In genomic region chr2:96856776-96857673, GRCh38 we compare ENCODE assay signal across 8 cellular contexts. TPM values are rescaled to one million over a fixed set of nuclear protein-coding genes. Genes with fewer than 3 reads are reported as not detected.
DNase-seq lines count a peak whose midpoint lies in the region; FAIRE-seq and TF ChIP-seq lines count a peak whose summit lies in the region.

No MANE protein-coding gene starts in this region.

- peak overlapping the region; percentile 0 for H2BK5ac ChIP-seq in neuronal stem cell (ENCODE audit: low read length)

- H3K79me1 ChIP-seq in neuronal stem cell (ENCODE audit: low read depth, low read length), result peaks cover 2% of the 10 kb centered on the region

- H3K14ac ChIP-seq in neuronal stem cell (ENCODE audit: low read length), result no peak overlapping the region

- H3K27ac ChIP-seq in BLaER1, result peak overlapping the region; percentile 93
- peak overlapping the region; percentile 85 for H3K27ac ChIP-seq in MM.1S (ENCODE audit: low read length)
- H3K27ac ChIP-seq in neuronal stem cell (replicated peaks; ENCODE audit: low read length), result no peak overlapping the region

- H4K91ac ChIP-seq in neuronal stem cell (ENCODE audit: low read depth, low read length, poor library complexity), result no peak overlapping the region

- H3K79me2 ChIP-seq in MM.1S (ENCODE audit: low read length), result peaks cover 57% of the 10 kb centered on the region

- H3K9ac ChIP-seq in BLaER1, result peak overlapping the region; percentile 90
- H3K9ac ChIP-seq in MM.1S (ENCODE audit: low read length), result peak overlapping the region; percentile 93
- peak overlapping the region; percentile 93 for H3K9ac ChIP-seq in neuronal stem cell (ENCODE audit: low read depth, low read length, poor library complexity)

- DNase-seq in GM19239 (ENCODE audit: insufficient read length, low spot score) (no peak), MM.1S (peak; percentile 88), fibroblast of mammary gland (ENCODE audit: low read depth) (peak; percentile 40), neuronal stem cell (ENCODE audit: low spot score) (no peak), LoVo (ENCODE audit: low spot score) (no peak), AG08395 (ENCODE audit: low spot score) (no peak)
- peak; percentile 49 to 58 for DNase-seq in activated CD4-positive, alpha-beta T cell treated with anti-CD3 and anti-CD28 coated beads, Interleukin-2, amount 50 U/mL, for 48 hours

- peak overlapping the region; percentile 99 for H3K18ac ChIP-seq in neuronal stem cell (ENCODE audit: low read length)

- H2BK120ac ChIP-seq in neuronal stem cell (ENCODE audit: low read depth, low read length), result no peak overlapping the region

- peak; percentile 73 for FAIRE-seq in GM19239 (lab: Jason Lieb, UNC)

- peak overlapping the region; percentile 75 for H3K23ac ChIP-seq in neuronal stem cell (ENCODE audit: low read depth, low read length, poor library complexity)

- H2AK5ac ChIP-seq in neuronal stem cell (ENCODE audit: low read depth, low read length), result peak overlapping the region; percentile 89

- H4K8ac ChIP-seq in neuronal stem cell (ENCODE audit: low read depth, low read length), result no peak overlapping the region

- H3K9me3 ChIP-seq in BLaER1 (no peaks in the 10 kb centered on the region), MM.1S (replicated peaks; ENCODE audit: insufficient read depth, low read length) (no peaks in the 10 kb centered on the region), neuronal stem cell (replicated peaks in 1 of 2; ENCODE audit: control insufficient read depth in 2 of 2, insufficient read depth in 1 of 2, low read depth in 1 of 2, low read length in 2 of 2) (no peaks in the 10 kb centered on the region)

- H3K27me3 ChIP-seq in BLaER1 (no peaks in the 10 kb centered on the region), MM.1S (replicated peaks; ENCODE audit: insufficient read depth, low read length) (no peaks in the 10 kb centered on the region), neuronal stem cell (ENCODE audit: control insufficient read depth in 3 of 3, insufficient read depth in 3 of 3, low read depth in 1 of 3, low read length in 3 of 3) (no peaks in the 10 kb centered on the region)

- TF ChIP-seq CTCF in MM.1S (IDR thresholded peaks at IDR 0.05; ENCODE audit: low read length) (no peak), fibroblast of mammary gland (conservative IDR thresholded peaks at IDR 0.05; ENCODE audit: control insufficient read depth, insufficient read depth, low read depth, low read length) (no peak)

- H3K4me2 ChIP-seq in BLaER1, result peak overlapping the region; percentile 83
- H3K4me2 ChIP-seq in MM.1S (ENCODE audit: low read depth, low read length), result peak overlapping the region; percentile 88
- peak overlapping the region; percentile 79 for H3K4me2 ChIP-seq in neuronal stem cell (ENCODE audit: insufficient read depth, low read length, poor library complexity, severe bottlenecking)

- H3K4me1 ChIP-seq in BLaER1 (peaks cover 65% of the 10 kb centered on the region), MM.1S (ENCODE audit: low read length) (peaks cover 17% of the 10 kb centered on the region), neuronal stem cell (ENCODE audit: control insufficient read depth in 2 of 2, insufficient read depth in 1 of 2, low read depth in 1 of 2, low read length in 2 of 2) (peaks cover 11% of the 10 kb centered on the region in 2 donors)

- H3K4me3 ChIP-seq in BLaER1, result peak overlapping the region; percentile 77
- H3K4me3 ChIP-seq in MM.1S (ENCODE audit: low read length), result peak overlapping the region; percentile 78
- H3K4me3 ChIP-seq in fibroblast of mammary gland (ENCODE audit: control insufficient read depth, low read depth, low read length), result peak overlapping the region; percentile 72
- peak overlapping the region; percentile 63 to 97 for H3K4me3 ChIP-seq in neuronal stem cell (ENCODE audit: low read length in 2 of 2)

- peaks cover 53% of the 10 kb centered on the region for H3K36me3 ChIP-seq in BLaER1
- H3K36me3 ChIP-seq in MM.1S (replicated peaks; ENCODE audit: insufficient read depth, low read length), result peaks cover 7% of the 10 kb centered on the region; the same call in 1 of the 2 replicates
- H3K36me3 ChIP-seq in neuronal stem cell (replicated peaks in 1 of 2; ENCODE audit: control insufficient read depth in 2 of 2, insufficient read depth in 2 of 2, low read length in 2 of 2), result peaks cover 21 to 44% of the 10 kb centered on the region in 2 donors

- H3K9me2 ChIP-seq in MM.1S (replicated peaks; ENCODE audit: insufficient read depth, low read length), result no peaks in the 10 kb centered on the region

- no peak overlapping the region for H2BK12ac ChIP-seq in neuronal stem cell (ENCODE audit: low read length)

- H2BK15ac ChIP-seq in neuronal stem cell (ENCODE audit: low read length), result peak overlapping the region; percentile 69

- H4K20me1 ChIP-seq in BLaER1 (peaks cover 48% of the 10 kb centered on the region), MM.1S (ENCODE audit: insufficient read depth, low read length) (no peaks in the 10 kb centered on the region)

- WGBS in neuronal stem cell (ENCODE audit: extremely low coverage in 2 of 2, insufficient read length in 2 of 2, insufficient replicate concordance in 1 of 2), 2 donors, result no CpG with 5 or more reads among the region's 29 CpGs

- H3F3A ChIP-seq in MM.1S (ENCODE audit: insufficient read depth, low read length), result peaks cover 10% of the 10 kb centered on the region; the same call in 1 of the 2 replicates

- H2AFZ ChIP-seq in MM.1S (ENCODE audit: low read length) (peak overlapping the region; percentile 17; the same call in 1 of the 2 replicates), neuronal stem cell (ENCODE audit: low read length) (peak overlapping the region; percentile 95)

- H3K4ac ChIP-seq in neuronal stem cell (ENCODE audit: low read length), result peak overlapping the region; percentile 15

RNA-seq across cellular contexts. Expression of gene ANKRD39, which starts 0.8 kb away (rescaled TPM):
- 10.5 TPM for polyA plus RNA-seq in neuronal stem cell (2013, experiment 1 of 2)
- polyA plus RNA-seq in neuronal stem cell (2013, experiment 2 of 2), result 9.7 TPM

RNA-seq across cellular contexts. Expression of gene SEMA4C, which starts 12.9 kb away (rescaled TPM):
- 40.1 TPM for polyA plus RNA-seq in neuronal stem cell (2013, experiment 1 of 2)
- 39.2 TPM for polyA plus RNA-seq in neuronal stem cell (2013, experiment 2 of 2)

RNA-seq across cellular contexts. Expression of gene ANKRD23, which starts 13.2 kb away (rescaled TPM):
- 2.3 TPM for polyA plus RNA-seq in neuronal stem cell (2013, experiment 1 of 2)
- polyA plus RNA-seq in neuronal stem cell (2013, experiment 2 of 2), result 1.9 TPM

RNA-seq across cellular contexts. Expression of gene CNNM3, which starts 41.0 kb away (rescaled TPM):
- polyA plus RNA-seq in neuronal stem cell (2013, experiment 1 of 2), result 13.3 TPM
- 13.5 TPM for polyA plus RNA-seq in neuronal stem cell (2013, experiment 2 of 2)

Comparison
In these comparisons a context has a peak if more than half of its experiments do, and no peak if none do; other contexts are left out.
1. DNase-seq: peak in MM.1S (single experiment), activated CD4-positive, alpha-beta T cell treated with anti-CD3 and anti-CD28 coated beads, Interleukin-2, amount 50 U/mL, for 48 hours (2 of 2) and fibroblast of mammary gland (single experiment); none in GM19239 (single experiment), neuronal stem cell (single experiment), LoVo (single experiment) and AG08395 (single experiment).
2. Peak in every context shown above with its lines, with median percentiles within 50 percentile points of each other: H3K4me2 ChIP-seq, H3K4me3 ChIP-seq and H3K9ac ChIP-seq.